19 cellular contexts compared by ENCODE assay signal in the genomic region with DNA sequence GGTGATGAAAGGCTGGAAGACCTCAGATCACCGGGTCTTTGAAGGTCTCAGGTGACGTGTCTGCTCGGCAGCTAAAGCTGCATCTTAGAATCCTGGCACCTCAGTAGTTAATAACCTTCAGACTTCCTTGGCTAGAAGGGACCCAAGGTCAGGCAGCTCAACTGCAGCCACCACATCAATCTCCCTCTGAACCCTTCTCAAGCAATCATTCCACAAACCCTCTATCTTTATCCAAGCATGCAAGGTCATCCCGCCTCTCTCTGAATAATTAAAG. TPM values are rescaled to one million over a fixed set of nuclear protein-coding genes. Genes with fewer than 3 reads are reported as not detected.
DNase-seq lines count a peak whose midpoint lies in the region; ATAC-seq and TF ChIP-seq lines count a peak whose summit lies in the region.
"Had no signal": no experiment of that assay in that cellular context is flagged by ENCODE, and none has a peak within 500 bp of the region (broad histone marks: within the 10 kb centered on the region; RNA-seq: fewer than 3 reads in every experiment).

No MANE protein-coding gene starts in this region.

- peak overlapping the region; percentile 92 for H3K4me3 Mint-ChIP-seq in HFFc6
- H3K4me3 Mint-ChIP-seq: activated CD4-positive, alpha-beta T cell treated with anti-CD3 and anti-CD28 coated beads, Interleukin-2, amount 10 ng/mL, durations not matched to agents 7 days and 5 days; natural killer cell treated with Interleukin-12 subunit alpha and Interleukin-12 subunit beta and Interleukin-15 and Interleukin-18, amount 100 ng/mL, for 72 hours had no signal

- H3K27ac Mint-ChIP-seq in HFFc6 = peak overlapping the region; percentile 92
- H3K27ac Mint-ChIP-seq in activated naive CD4-positive, alpha-beta T cell treated with anti-CD3 and anti-CD28 coated beads, Interleukin-2, amount 50 U/mL, for 72 hours = no peak overlapping the region
- H3K27ac Mint-ChIP-seq: activated CD4-positive, alpha-beta T cell treated with anti-CD3 and anti-CD28 coated beads, Interleukin-2, amount 10 ng/mL, durations not matched to agents 7 days and 5 days; natural killer cell treated with Interleukin-12 subunit alpha and Interleukin-12 subunit beta and Interleukin-15 and Interleukin-18, amount 100 ng/mL, for 72 hours had no signal

- TF ChIP-seq CTCF in HFFc6 (IDR thresholded peaks at IDR 0.05) (no peak), VCaP (conservative IDR thresholded peaks at IDR 0.05) (no peak), foreskin keratinocyte (conservative IDR thresholded peaks at IDR 0.05) (no peak), stomach (IDR thresholded peaks at IDR 0.05) (no peak)

- peaks cover 33% of the 10 kb centered on the region for H3K4me1 ChIP-seq in foreskin keratinocyte
- peaks cover 67 to 85% (median 81%) of the 10 kb centered on the region in 4 donors for H3K4me1 ChIP-seq in stomach

- no peak for TF ChIP-seq POLR2A in stomach (IDR thresholded peaks at IDR 0.05)

- WGBS in stomach, 5 donors = 67 to 82% (median 78%) methylated on average over 4 of the region's 4 CpGs

- no peaks in the 10 kb centered on the region for H3K36me3 ChIP-seq in stomach

- DNase-seq in HFFc6 (no peak), foreskin keratinocyte (no peak), stomach (no peak)
- DNase-seq in activated naive CD4-positive, alpha-beta T cell treated with anti-CD3 and anti-CD28 coated beads, Interleukin-2, amount 50 U/mL, for 72 hours (ENCODE audit: low spot score in 2 of 2) = no peak
- DNase-seq in stimulated activated CD4-positive, alpha-beta T cell treated with anti-CD3 and anti-CD28 coated beads, Interleukin-2, amount 100 ng/mL, for 24 hours = no peak
- DNase-seq: activated CD4-positive, alpha-beta T cell treated with anti-CD3 and anti-CD28 coated beads, Interleukin-2, amount 10 ng/mL, durations not matched to agents 7 days and 5 days; activated naive CD4-positive, alpha-beta T cell treated with Interleukin-2 at 50 U/mL for 16 hours; body of pancreas; DMS 273 treated with DMSO at 0.1 percent for 48 hours; MV-4-11; NCI-H2029 treated with DMSO at 0.1 percent for 48 hours; NCI-H510A; retina had no signal

- ATAC-seq in foreskin keratinocyte (no peak), GM21367 (IDR thresholded peaks at IDR 0.05; ENCODE audit: unreplicated experiment) (no peak), HG02885 (IDR thresholded peaks at IDR 0.05; ENCODE audit: poor library complexity, unreplicated experiment) (no peak)
- ATAC-seq in activated naive CD4-positive, alpha-beta T cell treated with anti-CD3 and anti-CD28 coated beads, Interleukin-2, amount 50 U/mL, for 72 hours = no peak
- ATAC-seq: body of pancreas; natural killer cell treated with Interleukin-12 subunit alpha and Interleukin-12 subunit beta and Interleukin-15 and Interleukin-18, amount 100 ng/mL, for 72 hours had no signal

- H3K9me3 Mint-ChIP-seq in HFFc6 = no peaks in the 10 kb centered on the region
- H3K9me3 Mint-ChIP-seq in activated naive CD4-positive, alpha-beta T cell treated with anti-CD3 and anti-CD28 coated beads, Interleukin-2, amount 50 U/mL, for 72 hours = no peaks in the 10 kb centered on the region
- H3K9me3 Mint-ChIP-seq: activated CD4-positive, alpha-beta T cell treated with anti-CD3 and anti-CD28 coated beads, Interleukin-2, amount 10 ng/mL, durations not matched to agents 7 days and 5 days; natural killer cell treated with Interleukin-12 subunit alpha and Interleukin-12 subunit beta and Interleukin-15 and Interleukin-18, amount 100 ng/mL, for 72 hours had no signal

- no peak for TF ChIP-seq EP300 in stomach (IDR thresholded peaks at IDR 0.05)

- peak overlapping the region; percentile 97; the same call in 1 of the 2 replicates for H3K27ac ChIP-seq in VCaP
- H3K27ac ChIP-seq in foreskin keratinocyte = peak overlapping the region; percentile 80
- peak overlapping the region in 4 of 5 donors; percentile 83 to 90 (median 86) for H3K27ac ChIP-seq in stomach
- H3K27ac ChIP-seq: body of pancreas had no signal

- peaks cover 1% of the 10 kb centered on the region for H3K27me3 Mint-ChIP-seq in HFFc6 (ENCODE audit: insufficient read depth)
- H3K27me3 Mint-ChIP-seq: natural killer cell treated with Interleukin-12 subunit alpha and Interleukin-12 subunit beta and Interleukin-15 and Interleukin-18, amount 100 ng/mL, for 72 hours had no signal

- peaks cover 74% of the 10 kb centered on the region for H3K4me1 Mint-ChIP-seq in HFFc6 (ENCODE audit: low read depth)

- peaks cover 17% of the 10 kb centered on the region for H3K36me3 Mint-ChIP-seq in HFFc6 (ENCODE audit: low read depth)
- no peaks in the 10 kb centered on the region for H3K36me3 Mint-ChIP-seq in activated naive CD4-positive, alpha-beta T cell treated with anti-CD3 and anti-CD28 coated beads, Interleukin-2, amount 50 U/mL, for 72 hours
- H3K36me3 Mint-ChIP-seq: natural killer cell treated with Interleukin-12 subunit alpha and Interleukin-12 subunit beta and Interleukin-15 and Interleukin-18, amount 100 ng/mL, for 72 hours had no signal

- H3K27me3 ChIP-seq in foreskin keratinocyte (no peaks in the 10 kb centered on the region), stomach (peaks cover 0 to 20% (median 0%) of the 10 kb centered on the region in 3 donors)
- H3K27me3 ChIP-seq: body of pancreas had no signal

- H3K4me3 ChIP-seq in stomach = no peak overlapping the region
- H3K4me3 ChIP-seq: body of pancreas, lung had no signal

- intact Hi-C loops in stomach (cut with DNase I; ENCODE audit: low total_unique reads) = no loop called here

- no peaks in the 10 kb centered on the region for H3K9me3 ChIP-seq in stomach
- H3K9me3 ChIP-seq: body of pancreas had no signal

RNA-seq across cellular contexts. Expression of gene TLDC2, which starts 16.7 kb away (rescaled TPM):
- total RNA-seq in HFFc6 (2021; fragmentation: NEBNext Ultra II Directional; extraction: Animal tissue kit (Norgen Biotek cat#: 25700)) = under 1 TPM; 0.17 to 0.55 (median 0.39) TPM
- total RNA-seq in foreskin keratinocyte (0.10 TPM in 1 of 2 replicates, not detected in the other), stomach (10 to 100 TPM in 1 of 5 donors, 1 to 10 TPM in 2, not detected in 2; 1.5 to 15.1 (median 4.8) TPM)
- polyA plus RNA-seq in foreskin keratinocyte (0.09 TPM in 1 of 2 replicates, not detected in the other), stomach (under 1 TPM; 0.13 to 0.62 (median 0.46) TPM)
- not detected for total RNA-seq in activated naive CD4-positive, alpha-beta T cell treated with anti-CD3 and anti-CD28 coated beads, Interleukin-2, amount 50 U/mL, for 72 hours
- total RNA-seq: activated CD4-positive, alpha-beta T cell treated with anti-CD3 and anti-CD28 coated beads, Interleukin-2, amount 10 ng/mL, durations not matched to agents 7 days and 5 days; body of pancreas; SK-MEL-5 had no signal
